In genomic region chr20:58693226-58694006, GRCh38 we compare ENCODE assay signal across 8 cellular contexts.
DNase-seq lines count a peak whose midpoint lies in the region; ATAC-seq lines count a peak whose summit lies in the region.

No MANE protein-coding gene starts in this region.

- peaks cover 47% of the 10 kb centered on the region for H3K4me1 ChIP-seq in HUES6 (ENCODE audit: control insufficient read depth, insufficient read depth, low read length)
- H3K4me1 ChIP-seq in adipocyte (ENCODE audit: control insufficient read depth, insufficient read depth, low read length) = peaks cover 38% of the 10 kb centered on the region
- peaks cover 8% of the 10 kb centered on the region for H3K4me1 ChIP-seq in iPS-20b (ENCODE audit: insufficient read depth, low read length)

- H3K9me3 ChIP-seq in HUES6 (ENCODE audit: control insufficient read depth, insufficient read depth, low read depth, low read length) (no peaks in the 10 kb centered on the region), adipocyte (ENCODE audit: control insufficient read depth, low read length) (no peaks in the 10 kb centered on the region), iPS-20b (ENCODE audit: insufficient read depth, low read depth, low read length) (no peaks in the 10 kb centered on the region)

- DNase-seq in stimulated activated CD4-positive, alpha-beta T cell treated with anti-CD3 and anti-CD28 coated beads, Interleukin-4, amount 100 ng/mL, for 1 hour = peak; percentile 19
- DNase-seq in stimulated activated CD4-positive, alpha-beta T cell treated with anti-CD3 and anti-CD28 coated beads, Interleukin-1b, Interleukin-23, amount 100 ng/mL, for 48 hours = no peak
- DNase-seq in adipocyte (ENCODE audit: low read depth) = no peak
- DNase-seq in stimulated activated naive CD4-positive, alpha-beta T cell treated with Interleukin-2 at 50 U/mL for 16 hours (lab: John Stamatoyannopoulos, UW) = peak; percentile 12
- no peak for DNase-seq in NCI-H524 (lab: John Stamatoyannopoulos, UW)

- H3K4me3 ChIP-seq in HUES6 (ENCODE audit: low read depth, low read length) (peak overlapping the region; percentile 44), adipocyte (ENCODE audit: low read length) (peak overlapping the region; percentile 80), iPS-20b (ENCODE audit: low read length) (peak overlapping the region; percentile 47; the same call in 1 of the 2 replicates)

- no peak for ATAC-seq in HG02840 (IDR thresholded peaks at IDR 0.05; ENCODE audit: low FRiP score, unreplicated experiment)

- H3K9ac ChIP-seq in HUES6 (ENCODE audit: low read length) (peak overlapping the region; percentile 26), adipocyte (ENCODE audit: low read length) (peak overlapping the region; percentile 88), iPS-20b (ENCODE audit: low read depth, low read length) (peak overlapping the region; percentile 45; the same call in 1 of the 2 replicates)

- H3K27ac ChIP-seq in HUES6 (ENCODE audit: low read depth, low read length) = peak overlapping the region; percentile 38; the same call in 1 of the 2 replicates
- no peak overlapping the region for H3K27ac ChIP-seq in iPS-20b (ENCODE audit: low read length)

- H3K36me3 ChIP-seq in HUES6 (ENCODE audit: control insufficient read depth, insufficient read depth, low read length) (peaks cover 32% of the 10 kb centered on the region), adipocyte (ENCODE audit: control insufficient read depth, insufficient read depth, low read length, severe bottlenecking) (peaks cover 29% of the 10 kb centered on the region), iPS-20b (ENCODE audit: insufficient read depth, low read depth, low read length) (peaks cover 31% of the 10 kb centered on the region)

- H3K27me3 ChIP-seq in HUES6 (ENCODE audit: control insufficient read depth, insufficient read depth, low read length) (no peaks in the 10 kb centered on the region), adipocyte (replicated peaks; ENCODE audit: control insufficient read depth, insufficient read depth, low read length) (no peaks in the 10 kb centered on the region), iPS-20b (ENCODE audit: insufficient read depth, low read length) (no peaks in the 10 kb centered on the region)

Comparison
In these comparisons a context has a peak if more than half of its experiments do, and no peak if none do; other contexts are left out.
1. DNase-seq: peak in stimulated activated CD4-positive, alpha-beta T cell treated with anti-CD3 and anti-CD28 coated beads, Interleukin-4, amount 100 ng/mL, for 1 hour (single experiment) and stimulated activated naive CD4-positive, alpha-beta T cell treated with Interleukin-2 at 50 U/mL for 16 hours (single experiment); none in stimulated activated CD4-positive, alpha-beta T cell treated with anti-CD3 and anti-CD28 coated beads, Interleukin-1b, Interleukin-23, amount 100 ng/mL, for 48 hours (single experiment), adipocyte (single experiment) and NCI-H524 (0 of 2).
2. H3K9ac ChIP-seq: peak in every context shown above with its lines; median percentile 88 in adipocyte; 45 in iPS-20b; 26 in HUES6.
3. Peak in every context shown above with its lines, with median percentiles within 50 percentile points of each other: H3K4me3 ChIP-seq.